Comparison of ENCODE assay signal across 1 cellular context in genomic region chr10:102853944-102854694, GRCh38.
A peak's percentile ranks its signal among the peaks of the same experiment; 100 is the strongest.
TF ChIP-seq lines count a peak whose summit lies in the region.

Gene BORCS7, plus strand, starts transcription at chr10:102854259. Its CDS starts 28 bp downstream, at chr10:102854287.

TF ChIP-seq in HepG2, 621 proteins besides CTCF, POLR2A, EP300 and RAD21 (continued from another document and continues in another):
- TF ChIP-seq ZBTB33 (CRISPR knock-in tag; IDR thresholded peaks at IDR 0.05) = peak; percentile 66
- TF ChIP-seq ZNF281 (CRISPR knock-in tag; IDR thresholded peaks at IDR 0.05; ENCODE audit: borderline replicate concordance) = 0 out of 2 replicates have a peak, but pooled peaks have one; percentile 37
- TF ChIP-seq REPIN1 (CRISPR knock-in tag; IDR thresholded peaks at IDR 0.05; ENCODE audit: borderline replicate concordance, low read depth) = peak; percentile 95; the same call in 1 of the 2 replicates
- peak; percentile 84 for TF ChIP-seq ZNF407 (CRISPR knock-in tag; IDR thresholded peaks at IDR 0.05; ENCODE audit: not compliant biosample characterization)
- no peak for TF ChIP-seq RNF2 (conservative IDR thresholded peaks at IDR 0.05; ENCODE audit: low read depth)
- TF ChIP-seq ZNF513 (CRISPR knock-in tag; conservative IDR thresholded peaks at IDR 0.05) = no peak
- peak; percentile 74; the same call in 1 of the 2 replicates for TF ChIP-seq ZNF772 (CRISPR knock-in tag; IDR thresholded peaks at IDR 0.05)
- TF ChIP-seq ZBTB25 (CRISPR knock-in tag; IDR thresholded peaks at IDR 0.05) = peak; percentile 80
- TF ChIP-seq ZNF142 (CRISPR knock-in tag; IDR thresholded peaks at IDR 0.05) = peak; percentile 98
- TF ChIP-seq ZXDC (CRISPR knock-in tag; IDR thresholded peaks at IDR 0.05) = peak; percentile 79; the same call in 1 of the 2 replicates
- no peak for TF ChIP-seq TBP (CRISPR knock-in tag; IDR thresholded peaks at IDR 0.05)
- no peak for TF ChIP-seq IKZF4 (CRISPR knock-in tag; IDR thresholded peaks at IDR 0.05; ENCODE audit: borderline replicate concordance, low read depth, not compliant biosample characterization)
- TF ChIP-seq HBP1 (CRISPR knock-in tag; IDR thresholded peaks at IDR 0.05; ENCODE audit: low read depth) = peak; percentile 86; the same call in 1 of the 2 replicates
- no peak for TF ChIP-seq DR1 (CRISPR knock-in tag; IDR thresholded peaks at IDR 0.05)
- TF ChIP-seq YY1 (IDR thresholded peaks at IDR 0.05; ENCODE audit: insufficient read depth, insufficient replicate concordance, low read depth, low read length) = peak; percentile 92
- no peak for TF ChIP-seq MTF1 (CRISPR knock-in tag; IDR thresholded peaks at IDR 0.05)
- peak; percentile 91; the same call in 1 of the 2 replicates for TF ChIP-seq ZNF788 (CRISPR knock-in tag; IDR thresholded peaks at IDR 0.05; ENCODE audit: borderline replicate concordance)
